ENCODE assay signal across 9 cellular contexts in the genomic region with DNA sequence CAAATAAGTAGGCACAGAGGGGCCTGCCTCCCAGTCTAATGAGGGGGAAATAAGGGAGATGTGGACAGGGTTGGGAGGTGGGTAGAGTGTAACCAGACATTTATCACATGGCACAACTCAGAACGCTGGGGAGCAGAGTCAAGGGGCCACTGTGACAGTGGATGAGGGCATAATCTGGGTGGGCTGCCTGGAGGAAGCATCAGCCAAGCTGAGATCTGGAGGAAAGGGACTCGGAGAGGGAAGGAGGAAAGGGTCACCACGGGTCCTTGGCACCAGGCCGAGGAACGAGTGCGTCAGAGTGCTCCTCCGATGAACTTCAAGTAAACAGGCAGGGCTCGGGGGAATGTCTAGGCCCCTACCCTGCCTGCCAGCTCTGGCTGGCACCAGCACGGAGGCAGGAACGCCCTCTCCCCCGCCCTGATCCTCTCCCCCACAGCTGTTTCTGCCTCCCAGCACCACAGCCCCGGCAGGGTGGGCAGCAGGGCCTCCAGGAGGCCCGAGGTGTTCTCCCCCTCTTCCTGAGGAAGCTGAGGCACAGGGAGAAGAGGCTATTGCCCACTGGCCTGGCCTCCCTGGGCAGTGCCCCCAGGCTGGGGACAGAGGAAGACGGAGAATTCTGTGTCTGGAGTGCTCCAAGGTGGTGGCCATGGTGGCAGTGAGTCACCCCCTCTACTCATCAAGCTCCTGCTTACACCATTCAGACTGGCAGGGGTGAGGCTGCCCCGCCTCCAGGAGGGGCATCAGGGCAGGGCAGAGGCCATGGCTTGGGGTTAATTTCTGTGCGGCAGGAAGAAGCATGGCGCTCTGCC. TPM values are rescaled to one million over a fixed set of nuclear protein-coding genes. Genes with fewer than 3 reads are reported as not detected.
A peak's percentile ranks its signal among the peaks of the same experiment; 100 is the strongest.
DNase-seq lines count a peak whose midpoint lies in the region; ATAC-seq, FAIRE-seq and TF ChIP-seq lines count a peak whose summit lies in the region.
"Had no signal": no experiment of that assay in that cellular context is flagged by ENCODE, and none has a peak within 500 bp of the region (broad histone marks: within the 10 kb centered on the region; RNA-seq: fewer than 3 reads in every experiment).

No MANE protein-coding gene starts in this region.

- TF ChIP-seq CTCF in endothelial cell of umbilical vein (IDR thresholded peaks at IDR 0.05; ENCODE audit: extremely low read depth in 1 of 2, insufficient read depth in 1 of 2, low read depth in 1 of 2, low read length in 2 of 2) (no peak), pancreas (IDR thresholded peaks at IDR 0.05) (no peak)

- H3K9me1 ChIP-seq in endothelial cell of umbilical vein (replicated peaks; ENCODE audit: control insufficient read depth, extremely low read depth, insufficient read depth, low read length): no peaks in the 10 kb centered on the region

- WGBS in pancreas, 2 donors: 68% methylated on average over 17 of the region's 17 CpGs

- peak overlapping the region; percentile 77 for H2AFZ ChIP-seq in endothelial cell of umbilical vein (ENCODE audit: low read depth, low read length)

- H3K4me2 ChIP-seq in endothelial cell of umbilical vein (ENCODE audit: insufficient read depth, low read length): no peak overlapping the region

- H3K9ac ChIP-seq in NT2/D1 (ENCODE audit: insufficient read length, low read depth): peak overlapping the region; percentile 46
- H3K9ac ChIP-seq in endothelial cell of umbilical vein (replicated peaks; ENCODE audit: extremely low read depth, insufficient read depth, low read length): no peak overlapping the region

- DNase-seq in DMS53 treated with DMSO at 0.1 percent for 48 hours (lab: John Stamatoyannopoulos, UW; ENCODE audit: unreplicated experiment) (peak; percentile 17), NT2/D1 (ENCODE audit: low read depth, low spot score) (no peak), endothelial cell of umbilical vein (ENCODE audit: low read depth, low spot score) (peak; percentile 86), pancreas (peak in 4 of 6 donors; percentile 23 to 76 (median 68)), NCI-H1436 treated with DMSO at 0.1 percent for 48 hours (lab: John Stamatoyannopoulos, UW) (no peak)
- DNase-seq in stimulated activated CD4-positive, alpha-beta T cell treated with anti-CD3 and anti-CD28 coated beads, Interleukin-2, amount 100 ng/mL, for 48 hours: no peak
- DNase-seq in activated naive CD4-positive, alpha-beta T cell treated with Interleukin-2 at 50 U/mL for 16 hours: no peak
- DNase-seq: NCI-H146 had no signal

- TF ChIP-seq POLR2A in endothelial cell of umbilical vein (IDR thresholded peaks at IDR 0.05; ENCODE audit: low read depth, low read length): no peak

- no peaks in the 10 kb centered on the region for H3K79me2 ChIP-seq in endothelial cell of umbilical vein (ENCODE audit: control insufficient read depth, insufficient read depth, low read length)

- POLR2A ChIA-PET in endothelial cell of umbilical vein (lab: Charles Lee): no interaction called here

- H3K27me3 ChIP-seq in NT2/D1 (ENCODE audit: insufficient read depth, insufficient read length): no peaks in the 10 kb centered on the region
- H3K27me3 ChIP-seq in endothelial cell of umbilical vein (ENCODE audit: control insufficient read depth in 2 of 2, insufficient read depth in 2 of 2, low read length in 2 of 2): no peaks in the 10 kb centered on the region
- H3K27me3 ChIP-seq in pancreas: no peaks in the 10 kb centered on the region

- dilution Hi-C loops in endothelial cell of umbilical vein (cut with MboI; ENCODE audit: extremely low pct_ligation_motif_present, low sequenced_read_pairs): no loop called here

- intact Hi-C loops in endothelial cell of umbilical vein (cut with micrococcal nuclease): no loop called here
- intact Hi-C loops in pancreas (cut with DNase I): no loop called here

- no peak overlapping the region for H3K4me3 ChIP-seq in NT2/D1 (ENCODE audit: insufficient read length, low read depth)
- no peak overlapping the region for H3K4me3 ChIP-seq in endothelial cell of umbilical vein (replicated peaks in 1 of 3; ENCODE audit: insufficient read depth in 1 of 3, low read depth in 1 of 3, low read length in 3 of 3)
- no peak overlapping the region for H3K4me3 ChIP-seq in pancreas

- no TSS peak for BruUV-seq in endothelial cell of umbilical vein (replicated peaks; lab: Mats Ljungman, UMichigan)

- no peaks in the 10 kb centered on the region for H3K9me3 ChIP-seq in NT2/D1 (ENCODE audit: insufficient read depth, low read length)
- H3K9me3 ChIP-seq in endothelial cell of umbilical vein (replicated peaks; ENCODE audit: control insufficient read depth, insufficient read depth, low read length): no peaks in the 10 kb centered on the region
- no peaks in the 10 kb centered on the region for H3K9me3 ChIP-seq in pancreas

- H3K27ac ChIP-seq in endothelial cell of umbilical vein (ENCODE audit: insufficient read depth, low read depth, low read length) (peak overlapping the region; percentile 62), pancreas (peak overlapping the region; percentile 70 to 89 (median 81))

- no peaks in the 10 kb centered on the region for H4K20me1 ChIP-seq in endothelial cell of umbilical vein (replicated peaks; ENCODE audit: control insufficient read depth, extremely low read depth, insufficient read depth, low read length)

- H3K4me1 ChIP-seq in NT2/D1 (ENCODE audit: insufficient read depth, insufficient read length) (peaks cover 58% of the 10 kb centered on the region), endothelial cell of umbilical vein (ENCODE audit: control insufficient read depth, extremely low read depth, insufficient read depth, low read length) (peaks cover 11% of the 10 kb centered on the region), pancreas (peaks cover 14 to 22% (median 15%) of the 10 kb centered on the region in 3 donors)

- H3K36me3 ChIP-seq in NT2/D1 (ENCODE audit: insufficient read depth, insufficient read length, low read length): no peaks in the 10 kb centered on the region
- no peaks in the 10 kb centered on the region for H3K36me3 ChIP-seq in endothelial cell of umbilical vein (ENCODE audit: control insufficient read depth in 2 of 2, extremely low read depth in 1 of 2, insufficient read depth in 2 of 2, low read length in 2 of 2)
- H3K36me3 ChIP-seq in pancreas: no peaks in the 10 kb centered on the region

- peak in 1 of 4 donors; percentile 11 for ATAC-seq in pancreas
- ATAC-seq in HG02588 (IDR thresholded peaks at IDR 0.05; ENCODE audit: unreplicated experiment): no peak

- CTCF ChIA-PET in endothelial cell of umbilical vein (lab: Charles Lee): interaction anchor here (0.8 to 1.2 kb wide), 3 partner anchors 9 to 59 kb away, joined by 3 to 4 read pairs (median 4); no protein-coding TSS in a partner anchor

- FAIRE-seq in endothelial cell of umbilical vein (lab: Jason Lieb, UNC) (peak; percentile 40), pancreas (lab: Jason Lieb, UNC) (no peak)

TF ChIP-seq in endothelial cell of umbilical vein, 7 proteins besides CTCF, POLR2A, EP300 and RAD21:
- TF ChIP-seq FOS (IDR thresholded peaks at IDR 0.05; ENCODE audit: borderline replicate concordance, insufficient read depth, low read length) (no peak), POLR2AphosphoS5 (IDR thresholded peaks at IDR 0.05; ENCODE audit: insufficient read depth, low read depth, low read length) (peak; percentile 48)

RNA-seq across cellular contexts. Expression of gene ALDH3B1, which starts 4.2 kb away (rescaled TPM):
- 0.13 and 0.37 TPM in 2 replicates for total RNA-seq in endothelial cell of umbilical vein
- polyA plus RNA-seq in endothelial cell of umbilical vein: 1.0 TPM in 2 replicates
- 0.53 and 0.69 TPM in 2 replicates for polyA plus RNA-seq in endothelial cell of umbilical vein (2011; cell fraction: cytosol; rRNA removed)
- 0.46 and 0.53 TPM in 2 replicates for polyA plus RNA-seq in endothelial cell of umbilical vein (2011; cell fraction: nucleus; rRNA removed)
- polyA plus RNA-seq in endothelial cell of umbilical vein (2012): 0.11 and 0.12 TPM in 2 replicates
- 0.32 and 0.34 TPM in 2 replicates for polyA minus RNA-seq in endothelial cell of umbilical vein
- 25.6 TPM for polyA minus RNA-seq in endothelial cell of umbilical vein (2011; cell fraction: cytosol; rRNA and poly(A)+ RNA removed)
- 0.19 and 0.34 TPM in 2 replicates for polyA minus RNA-seq in endothelial cell of umbilical vein (2011; cell fraction: nucleus; rRNA and poly(A)+ RNA removed)
- total RNA-seq in pancreas: 10 to 100 TPM in 2 of 6 donors, 1 to 10 TPM in 4; 3.2 to 13.7 (median 8.0) TPM
- 1 to 10 TPM; 6.4 to 9.5 TPM for polyA plus RNA-seq in pancreas

RNA-seq across cellular contexts. Expression of gene UNC93B1, which starts 10.5 kb away (rescaled TPM):
- total RNA-seq in endothelial cell of umbilical vein: 10.6 and 11.5 TPM in 2 replicates
- polyA plus RNA-seq in endothelial cell of umbilical vein: 18.9 and 22.0 TPM in 2 replicates
- 10.3 and 10.4 TPM in 2 replicates for polyA plus RNA-seq in endothelial cell of umbilical vein (2011; cell fraction: cytosol; rRNA removed)
- 24.8 and 26.9 TPM in 2 replicates for polyA plus RNA-seq in endothelial cell of umbilical vein (2011; cell fraction: nucleus; rRNA removed)
- 5.5 and 9.4 TPM in 2 replicates for polyA plus RNA-seq in endothelial cell of umbilical vein (2012)
- 13.4 and 14.2 TPM in 2 replicates for polyA minus RNA-seq in endothelial cell of umbilical vein
- polyA minus RNA-seq in endothelial cell of umbilical vein (2011; cell fraction: cytosol; rRNA and poly(A)+ RNA removed): 23.5 TPM
- 5.4 and 6.4 TPM in 2 replicates for polyA minus RNA-seq in endothelial cell of umbilical vein (2011; cell fraction: nucleus; rRNA and poly(A)+ RNA removed)
- 10 to 100 TPM; 13.0 to 28.5 (median 16.6) TPM for total RNA-seq in pancreas
- 10 to 100 TPM; 26.3 to 36.5 TPM for polyA plus RNA-seq in pancreas

RNA-seq across cellular contexts. Expression of gene NDUFS8, which starts 16.1 kb away (rescaled TPM):
- total RNA-seq in endothelial cell of umbilical vein (150 and 170 TPM in 2 replicates), pancreas (10 to 100 TPM; 43.6 to 70.5 (median 59.0) TPM)
- polyA plus RNA-seq in endothelial cell of umbilical vein (166 and 220 TPM in 2 replicates), pancreas (100 to 1,000 TPM; 116 to 121 TPM)
- 85.9 and 127 TPM in 2 replicates for polyA plus RNA-seq in endothelial cell of umbilical vein (2011; cell fraction: cytosol; rRNA removed)
- polyA plus RNA-seq in endothelial cell of umbilical vein (2011; cell fraction: nucleus; rRNA removed): 58.1 and 68.9 TPM in 2 replicates
- polyA plus RNA-seq in endothelial cell of umbilical vein (2012): 96.4 and 179 TPM in 2 replicates
- 74.2 and 83.9 TPM in 2 replicates for polyA minus RNA-seq in endothelial cell of umbilical vein
- 260 TPM for polyA minus RNA-seq in endothelial cell of umbilical vein (2011; cell fraction: cytosol; rRNA and poly(A)+ RNA removed)
- 32.0 and 34.3 TPM in 2 replicates for polyA minus RNA-seq in endothelial cell of umbilical vein (2011; cell fraction: nucleus; rRNA and poly(A)+ RNA removed)

RNA-seq across cellular contexts. Expression of gene TCIRG1, which starts 24.5 kb away (rescaled TPM):
- total RNA-seq in endothelial cell of umbilical vein (124 and 134 TPM in 2 replicates), pancreas (100 to 1,000 TPM; 166 to 287 (median 201) TPM)
- polyA plus RNA-seq in endothelial cell of umbilical vein (183 and 236 TPM in 2 replicates), pancreas (1,000 to 10,000 TPM in 1 of 2 donors, 100 to 1,000 TPM in 1; 550 to 1,036 TPM)
- polyA plus RNA-seq in endothelial cell of umbilical vein (2011; cell fraction: cytosol; rRNA removed): 40.1 and 59.5 TPM in 2 replicates
- 830 and 950 TPM in 2 replicates for polyA plus RNA-seq in endothelial cell of umbilical vein (2011; cell fraction: nucleus; rRNA removed)
- polyA plus RNA-seq in endothelial cell of umbilical vein (2012): 58.8 and 85.6 TPM in 2 replicates
- 57.6 and 77.2 TPM in 2 replicates for polyA minus RNA-seq in endothelial cell of umbilical vein
- 26.6 TPM for polyA minus RNA-seq in endothelial cell of umbilical vein (2011; cell fraction: cytosol; rRNA and poly(A)+ RNA removed)
- polyA minus RNA-seq in endothelial cell of umbilical vein (2011; cell fraction: nucleus; rRNA and poly(A)+ RNA removed): 109 and 157 TPM in 2 replicates

Comparison
In these comparisons a context has a peak if more than half of its experiments do, and no peak if none do; other contexts are left out.
1. DNase-seq: peak in DMS53 treated with DMSO at 0.1 percent for 48 hours (single experiment), endothelial cell of umbilical vein (single experiment) and pancreas (4 of 6); none in NT2/D1 (single experiment), stimulated activated CD4-positive, alpha-beta T cell treated with anti-CD3 and anti-CD28 coated beads, Interleukin-2, amount 100 ng/mL, for 48 hours (0 of 2), activated naive CD4-positive, alpha-beta T cell treated with Interleukin-2 at 50 U/mL for 16 hours (single experiment) and NCI-H1436 treated with DMSO at 0.1 percent for 48 hours (single experiment).